In genomic region chr20:58229198-58229802, GRCh38 we compare ENCODE assay signal across 12 cellular contexts. TPM values are rescaled to one million over a fixed set of nuclear protein-coding genes. Genes with fewer than 3 reads are reported as not detected.
DNase-seq lines count a peak whose midpoint lies in the region; ATAC-seq, FAIRE-seq and TF ChIP-seq lines count a peak whose summit lies in the region.
"Had no signal": no experiment of that assay in that cellular context is flagged by ENCODE, and none has a peak within 500 bp of the region (broad histone marks: within the 10 kb centered on the region; RNA-seq: fewer than 3 reads in every experiment).

No MANE protein-coding gene starts in this region.

- H3K4me3 Mint-ChIP-seq in activated CD4-positive, alpha-beta T cell treated with anti-CD3 and anti-CD28 coated beads for 36 hours: peak overlapping the region; percentile 63

- H3K36me3 ChIP-seq in NT2/D1 (ENCODE audit: insufficient read depth, insufficient read length, low read length) (peaks cover 21% of the 10 kb centered on the region), hepatocyte (replicated peaks; ENCODE audit: insufficient read depth, low read depth) (no peaks in the 10 kb centered on the region), HepG2 (replicated peaks in 1 of 2; ENCODE audit: control insufficient read depth in 1 of 2, insufficient read depth in 2 of 2, low read length in 2 of 2) (no peaks in the 10 kb centered on the region)

- no peak for TF ChIP-seq POLR2A in HepG2 (IDR thresholded peaks at IDR 0.05; ENCODE audit: insufficient read depth in 1 of 2, low read depth in 2 of 2, low read length in 2 of 2)

- no peak for DNase-seq in activated CD4-positive, alpha-beta T cell treated with anti-CD3 and anti-CD28 coated beads for 36 hours
- no peak for DNase-seq in activated CD4-positive, alpha-beta T cell treated with anti-CD3 and anti-CD28 coated beads for 4 hours
- DNase-seq in NT2/D1 (ENCODE audit: low read depth, low spot score) (peak; percentile 42), hepatocyte (ENCODE audit: low spot score) (no peak), skeletal muscle cell (ENCODE audit: low read depth) (no peak), HepG2 (ENCODE audit: low spot score) (no peak), mucosa of gallbladder (ENCODE audit: low spot score) (no peak), HEK293T (ENCODE audit: extremely low spot score) (no peak)
- DNase-seq: NCI-H187 treated with DMSO at 0.1 percent for 48 hours had no signal

- peaks cover 32% of the 10 kb centered on the region for H3K27me3 ChIP-seq in NT2/D1 (ENCODE audit: insufficient read depth, insufficient read length)
- peaks cover 60% of the 10 kb centered on the region for H3K27me3 ChIP-seq in hepatocyte
- peaks cover 0 to 39% of the 10 kb centered on the region in 2 experiments; a peak in 2 of 5 replicates for H3K27me3 ChIP-seq in HepG2 (ENCODE audit: control insufficient read depth in 1 of 2, insufficient read depth in 2 of 2, low read length in 2 of 2)

- H3K4me1 ChIP-seq in NT2/D1 (ENCODE audit: insufficient read depth, insufficient read length) (no peaks in the 10 kb centered on the region), hepatocyte (ENCODE audit: insufficient read depth) (peaks cover 9% of the 10 kb centered on the region), HepG2 (ENCODE audit: insufficient read depth, low read length) (no peaks in the 10 kb centered on the region)

- H3K27ac Mint-ChIP-seq in activated CD4-positive, alpha-beta T cell treated with anti-CD3 and anti-CD28 coated beads for 36 hours: no peak overlapping the region

- no peak for TF ChIP-seq CTCF in hepatocyte (IDR thresholded peaks at IDR 0.05; ENCODE audit: poor library complexity)
- TF ChIP-seq CTCF in HepG2 (CRISPR knock-in tag; IDR thresholded peaks at IDR 0.05): no peak

- POLR2A ChIA-PET in activated CD4-positive, alpha-beta T cell treated with anti-CD3 and anti-CD28 coated beads for 36 hours (lab: Charles Lee): no interaction called here
- POLR2A ChIA-PET in HepG2 (lab: Yijun Ruan, JAX): no interaction called here
- POLR2A ChIA-PET in HEK293T (lab: Yijun Ruan, JAX): interaction anchor here (0.7 kb wide), 1 partner anchor 9 kb away, joined by 4 read pairs; no protein-coding TSS in a partner anchor

- BruUV-seq in HepG2 (replicated peaks; lab: Mats Ljungman, UMichigan): no TSS peak

- H3K27ac ChIP-seq in hepatocyte: no peak overlapping the region
- no peak overlapping the region for H3K27ac ChIP-seq in HepG2 (ENCODE audit: extremely low read length, insufficient read depth, low read length)
- H3K27ac ChIP-seq: epithelial cell of prostate had no signal

- H2AFZ ChIP-seq in hepatocyte (peak overlapping the region; percentile 45), HepG2 (ENCODE audit: low read length) (no peak overlapping the region)

- H3K9ac ChIP-seq in NT2/D1 (ENCODE audit: insufficient read length, low read depth) (peak overlapping the region; percentile 58), HepG2 (ENCODE audit: insufficient read depth, low read depth, low read length) (no peak overlapping the region)

- peaks cover 17% of the 10 kb centered on the region for H3K4me1 Mint-ChIP-seq in activated CD4-positive, alpha-beta T cell treated with anti-CD3 and anti-CD28 coated beads for 36 hours

- no peak for TF ChIP-seq EP300 in HepG2 (IDR thresholded peaks at IDR 0.05; ENCODE audit: low read depth in 2 of 2, low read length in 2 of 2)
- no peak for TF ChIP-seq EP300 in HepG2 (CRISPR knock-in tag; IDR thresholded peaks at IDR 0.05; ENCODE audit: borderline replicate concordance)

- peaks cover 8% of the 10 kb centered on the region for H3K36me3 Mint-ChIP-seq in activated CD4-positive, alpha-beta T cell treated with anti-CD3 and anti-CD28 coated beads for 36 hours (ENCODE audit: low read depth)

- peaks cover 35% of the 10 kb centered on the region for H3K27me3 Mint-ChIP-seq in activated CD4-positive, alpha-beta T cell treated with anti-CD3 and anti-CD28 coated beads for 36 hours

- no peak for TF ChIP-seq RAD21 in HepG2 (CRISPR knock-in tag; IDR thresholded peaks at IDR 0.05)

- CTCF ChIA-PET in activated CD4-positive, alpha-beta T cell treated with anti-CD3 and anti-CD28 coated beads for 36 hours (lab: Charles Lee): interaction anchor here (0.8 kb wide), 1 partner anchor 19 kb away, joined by 3 read pairs; no protein-coding TSS in a partner anchor
- CTCF ChIA-PET in HepG2 (lab: Yijun Ruan, JAX; ENCODE audit: low intra/inter-chr PET ratio, low total read pairs) (no interaction called here), HEK293T (lab: Yijun Ruan, JAX) (no interaction called here)

- no peaks in the 10 kb centered on the region for H3K9me3 Mint-ChIP-seq in activated CD4-positive, alpha-beta T cell treated with anti-CD3 and anti-CD28 coated beads for 36 hours (ENCODE audit: low read depth)

- H3K4me3 ChIP-seq in NT2/D1 (ENCODE audit: insufficient read length, low read depth): peak overlapping the region; percentile 48
- H3K4me3 ChIP-seq in hepatocyte: peak overlapping the region; percentile 42
- H3K4me3 ChIP-seq in skeletal muscle cell (ENCODE audit: low read depth, low read length): peak overlapping the region; percentile 52
- no peak overlapping the region for H3K4me3 ChIP-seq in HepG2 (replicated peaks in 1 of 3; ENCODE audit: insufficient read depth in 1 of 3, low read depth in 2 of 3, low read length in 3 of 3)

- FAIRE-seq in HepG2 (lab: Jason Lieb, UNC): no peak

- H3K79me2 ChIP-seq in hepatocyte: no peaks in the 10 kb centered on the region
- H3K79me2 ChIP-seq in HepG2 (ENCODE audit: insufficient read depth, low read length): no peaks in the 10 kb centered on the region

- no peaks in the 10 kb centered on the region for H3K9me3 ChIP-seq in NT2/D1 (ENCODE audit: insufficient read depth, low read length)
- no peaks in the 10 kb centered on the region for H3K9me3 ChIP-seq in hepatocyte (ENCODE audit: low read depth)
- H3K9me3 ChIP-seq in HepG2 (ENCODE audit: low read length): no peaks in the 10 kb centered on the region

- no peaks in the 10 kb centered on the region for H3K9me2 ChIP-seq in hepatocyte (replicated peaks; ENCODE audit: insufficient read depth)

- in situ Hi-C loops in HepG2 (cut with HindIII; ENCODE audit: extremely low pct_ligation_motif_present, low pct_unique_long_range_greater_than_20kb): no loop called here

- intact Hi-C loops in activated CD4-positive, alpha-beta T cell treated with anti-CD3 and anti-CD28 coated beads for 36 hours (cut with DNase I, micrococcal nuclease): no loop called here
- intact Hi-C loops in HepG2 (cut with micrococcal nuclease; ENCODE audit: unreplicated experiment): no loop called here

- WGBS in hepatocyte (ENCODE audit: low lambda C conversion rate, missing lambda C conversion rate): 23% methylated on average over 14 of the region's 14 CpGs
- 43% methylated on average over 14 of the region's 14 CpGs for WGBS in HepG2 (ENCODE audit: low lambda C conversion rate)

- H3K4me2 ChIP-seq in hepatocyte: peak overlapping the region; percentile 96
- H3K4me2 ChIP-seq in HepG2 (ENCODE audit: low read depth, low read length): no peak overlapping the region

- H4K20me1 ChIP-seq in hepatocyte (ENCODE audit: insufficient read depth, poor library complexity, severe bottlenecking) (no peaks in the 10 kb centered on the region), HepG2 (ENCODE audit: insufficient read depth, low read length) (no peaks in the 10 kb centered on the region)

- ATAC-seq in activated CD4-positive, alpha-beta T cell treated with anti-CD3 and anti-CD28 coated beads for 36 hours: no peak
- ATAC-seq in HepG2: no peak

TF ChIP-seq in HepG2, 621 proteins besides CTCF, POLR2A, EP300 and RAD21:
- TF ChIP-seq ZNF17 (CRISPR knock-in tag; IDR thresholded peaks at IDR 0.05): no peak
- TF ChIP-seq SRY (CRISPR knock-in tag; IDR thresholded peaks at IDR 0.05): no peak
- no peak for TF ChIP-seq SNAPC2 (CRISPR knock-in tag; IDR thresholded peaks at IDR 0.05)
- TF ChIP-seq ZNF138 (CRISPR knock-in tag; IDR thresholded peaks at IDR 0.05; ENCODE audit: low read depth): no peak

TF ChIP-seq in HEK293T, 16 proteins besides CTCF, POLR2A, EP300 and RAD21:
- TF ChIP-seq ARNT (IDR thresholded peaks at IDR 0.05) (no peak), SUZ12 (IDR thresholded peaks at IDR 0.05) (no peak), TARDBP (IDR thresholded peaks at IDR 0.05) (no peak), LEF1 (IDR thresholded peaks at IDR 0.05; ENCODE audit: borderline replicate concordance) (no peak), SP1 (IDR thresholded peaks at IDR 0.05) (no peak)
TF ChIP-seq in HEK293T: peak in this region for 0.

RNA-seq across cellular contexts. Expression of gene ANKRD60, which starts 0.8 kb away (rescaled TPM):
- total RNA-seq in activated CD4-positive, alpha-beta T cell treated with anti-CD3 and anti-CD28 coated beads for 36 hours: not detected
- not detected in 2 replicates for total RNA-seq in hepatocyte
- polyA plus RNA-seq in hepatocyte: not detected in 2 replicates
- total RNA-seq in HepG2 (2016; rRNA removed; fragmentation: Illumina TruSeq; extraction: Trizol): not detected in 2 replicates
- total RNA-seq in HepG2 (2016; cell fraction: cytosol; rRNA removed; fragmentation: Illumina TruSeq; extraction: Trizol; ENCODE audit: low read depth): not detected in 2 replicates
- not detected in 2 replicates for total RNA-seq in HepG2 (2016; cell fraction: insoluble cytoplasmic fraction; rRNA removed; fragmentation: Illumina TruSeq; extraction: Trizol)
- not detected in 2 replicates for total RNA-seq in HepG2 (2016; cell fraction: membrane; rRNA removed; fragmentation: Illumina TruSeq; extraction: Trizol)
- not detected in 2 replicates for total RNA-seq in HepG2 (2016; cell fraction: nucleus; rRNA removed; fragmentation: Illumina TruSeq; extraction: Trizol)
- not detected in 2 replicates for polyA plus RNA-seq in HepG2 (2011; rRNA removed)
- not detected in 2 replicates for polyA plus RNA-seq in HepG2 (2011; cell fraction: cytosol; rRNA removed)
- not detected in 2 replicates for polyA plus RNA-seq in HepG2 (2011; cell fraction: nucleus; rRNA removed)
- polyA plus RNA-seq in HepG2 (2012): not detected in 2 replicates
- not detected in 2 replicates for polyA plus RNA-seq in HepG2 (2016; cell fraction: cytosol; fragmentation: Illumina TruSeq; extraction: Trizol; ENCODE audit: low read depth)
- polyA plus RNA-seq in HepG2 (2016; cell fraction: insoluble cytoplasmic fraction; fragmentation: Illumina TruSeq; extraction: Trizol; ENCODE audit: low read depth): not detected in 2 replicates
- polyA plus RNA-seq in HepG2 (2016; cell fraction: membrane; fragmentation: Illumina TruSeq; extraction: Trizol; ENCODE audit: low read depth): not detected in 2 replicates
- not detected in 2 replicates for polyA plus RNA-seq in HepG2 (2016; cell fraction: nucleus; fragmentation: Illumina TruSeq; extraction: Trizol; ENCODE audit: insufficient read depth, low read depth)
- not detected in 2 replicates for polyA minus RNA-seq in HepG2 (2011; rRNA and poly(A)+ RNA removed; ENCODE audit: low replicate concordance)
- polyA minus RNA-seq in HepG2 (2011; cell fraction: cytosol; rRNA and poly(A)+ RNA removed): not detected in 2 replicates
- polyA minus RNA-seq in HepG2 (2011; cell fraction: nucleus; rRNA and poly(A)+ RNA removed): not detected in 2 replicates
- not detected for total RNA-seq in mucosa of gallbladder
- total RNA-seq: ureter had no signal
- polyA plus RNA-seq: BJ had no signal

Comparison
In these comparisons a context has a peak if more than half of its experiments do, and no peak if none do; other contexts are left out.
1. H3K4me3 ChIP-seq: peak in NT2/D1 (single experiment), hepatocyte (single experiment) and skeletal muscle cell (single experiment); none in HepG2 (0 of 3).